In genomic region chr14:64549016-64549415, GRCh38 we compare ENCODE assay signal across 12 cellular contexts. TPM values are rescaled to one million over a fixed set of nuclear protein-coding genes. Genes with fewer than 3 reads are reported as not detected.
A peak's percentile ranks its signal among the peaks of the same experiment; 100 is the strongest.
DNase-seq lines count a peak whose midpoint lies in the region; ATAC-seq, FAIRE-seq and TF ChIP-seq lines count a peak whose summit lies in the region.
"Had no signal": no experiment of that assay in that cellular context is flagged by ENCODE, and none has a peak within 500 bp of the region (broad histone marks: within the 10 kb centered on the region; RNA-seq: fewer than 3 reads in every experiment).

No MANE protein-coding gene starts in this region.

- no peaks in the 10 kb centered on the region for H3K36me3 ChIP-seq in CD8-positive, alpha-beta T cell (ENCODE audit: insufficient read depth, low read length)
- H3K36me3 ChIP-seq in HUES6 (ENCODE audit: control insufficient read depth, insufficient read depth, low read length), result no peaks in the 10 kb centered on the region
- H3K36me3 ChIP-seq in HAP-1 (replicated peaks), result no peaks in the 10 kb centered on the region
- H3K36me3 ChIP-seq: gastrocnemius medialis had no signal

- intact Hi-C loops in CD8-positive, alpha-beta T cell (cut with DNase I, micrococcal nuclease), result loop anchor here in 1 of 2 experiments (1.0 to 2.0 kb wide), 2 partner anchors 9 to 160 kb away; partner anchors contain the start of genes HSPA2 and MTHFD1

- CTCF ChIA-PET in CD8-positive, alpha-beta T cell (lab: Charles Lee), result interaction anchor here (1.3 kb wide), 1 partner anchor 8 kb away, joined by 3 read pairs; the partner anchor contains the start of gene HSPA2

- H3K27ac Mint-ChIP-seq in CD8-positive, alpha-beta T cell, result no peak overlapping the region
- no peak overlapping the region for H3K27ac Mint-ChIP-seq in effector memory CD8-positive, alpha-beta T cell
- H3K27ac Mint-ChIP-seq in nephron, result no peak overlapping the region
- H3K27ac Mint-ChIP-seq: T-helper 1 cell treated with Interleukin-12 subunit alpha and Interleukin-12 subunit beta and Interleukin-4 antibody, amounts not matched to agents 30 μg/mL and 1 μg/mL, for 36 hours had no signal

- ATAC-seq in CD8-positive, alpha-beta T cell, result no peak
- no peak for ATAC-seq in effector memory CD8-positive, alpha-beta T cell (replicated peaks)

- H3K36me3 Mint-ChIP-seq in CD8-positive, alpha-beta T cell, result no peaks in the 10 kb centered on the region
- H3K36me3 Mint-ChIP-seq in effector memory CD8-positive, alpha-beta T cell (ENCODE audit: insufficient read depth), result no peaks in the 10 kb centered on the region
- no peaks in the 10 kb centered on the region for H3K36me3 Mint-ChIP-seq in nephron (ENCODE audit: low read depth)

- no peaks in the 10 kb centered on the region for H3K9me3 ChIP-seq in CD8-positive, alpha-beta T cell (ENCODE audit: low read length)
- no peaks in the 10 kb centered on the region for H3K9me3 ChIP-seq in HUES6 (ENCODE audit: control insufficient read depth, insufficient read depth, low read depth, low read length)
- no peaks in the 10 kb centered on the region for H3K9me3 ChIP-seq in HAP-1
- H3K9me3 ChIP-seq: gastrocnemius medialis had no signal

- no peaks in the 10 kb centered on the region for H3K27me3 Mint-ChIP-seq in CD8-positive, alpha-beta T cell (ENCODE audit: low read depth)
- peaks cover 0 to 12% of the 10 kb centered on the region in 2 donors for H3K27me3 Mint-ChIP-seq in effector memory CD8-positive, alpha-beta T cell
- peaks cover 32% of the 10 kb centered on the region for H3K27me3 Mint-ChIP-seq in nephron (ENCODE audit: low read depth)

- no peak overlapping the region for H3K4me3 ChIP-seq in CD8-positive, alpha-beta T cell (ENCODE audit: low read depth, low read length)
- H3K4me3 ChIP-seq in HUES6 (ENCODE audit: low read depth, low read length) (peak overlapping the region; percentile 75), HAP-1 (no peak overlapping the region)

- H3K4me1 ChIP-seq in CD8-positive, alpha-beta T cell (ENCODE audit: insufficient read depth, low read length), result peaks cover 8% of the 10 kb centered on the region
- H3K4me1 ChIP-seq in HUES6 (ENCODE audit: control insufficient read depth, insufficient read depth, low read length) (peaks cover 20% of the 10 kb centered on the region), HAP-1 (peaks cover 9% of the 10 kb centered on the region)

- DNase-seq in CD8-positive, alpha-beta T cell, result no peak
- DNase-seq in effector memory CD8-positive, alpha-beta T cell, result no peak
- DNase-seq in NCI-H748 (lab: John Stamatoyannopoulos, UW; ENCODE audit: unreplicated experiment) (no peak), urothelium cell line (ENCODE audit: low spot score) (no peak), HAP-1 (ENCODE audit: low spot score in 2 of 2) (no peak)
- DNase-seq: effector CD8-positive, alpha-beta T cell; gastrocnemius medialis had no signal

- peaks cover 18% of the 10 kb centered on the region for H3K4me1 Mint-ChIP-seq in CD8-positive, alpha-beta T cell (ENCODE audit: low read depth)
- peaks cover 6 to 14% of the 10 kb centered on the region in 2 donors for H3K4me1 Mint-ChIP-seq in effector memory CD8-positive, alpha-beta T cell (ENCODE audit: low read depth in 2 of 2)
- H3K4me1 Mint-ChIP-seq in nephron, result no peaks in the 10 kb centered on the region

- TF ChIP-seq CTCF in CD8-positive, alpha-beta T cell (IDR thresholded peaks at IDR 0.05), result no peak
- no peak for TF ChIP-seq CTCF in nephron (IDR thresholded peaks at IDR 0.05; ENCODE audit: unreplicated experiment in 3 of 3)

- no peaks in the 10 kb centered on the region for H3K27me3 ChIP-seq in CD8-positive, alpha-beta T cell (ENCODE audit: insufficient read depth, low read length)
- H3K27me3 ChIP-seq in HUES6 (ENCODE audit: control insufficient read depth, insufficient read depth, low read length) (peaks cover 31% of the 10 kb centered on the region), HAP-1 (ENCODE audit: low read depth) (0 out of 2 replicates have a peak, but pooled peaks cover 2% of the 10 kb centered on the region)
- H3K27me3 ChIP-seq: gastrocnemius medialis had no signal

- no peak for FAIRE-seq in urothelium cell line (lab: Jason Lieb, UNC)
- FAIRE-seq: GM12892 had no signal

- POLR2A ChIA-PET in CD8-positive, alpha-beta T cell (lab: Charles Lee), result interaction anchor here (0.9 kb wide), 1 partner anchor 45 kb away, joined by 3 read pairs; the partner anchor contains the start of gene ZBTB25

- H3K9ac ChIP-seq in HUES6 (ENCODE audit: low read length), result no peak overlapping the region

- H3K4me3 Mint-ChIP-seq in CD8-positive, alpha-beta T cell, result peak overlapping the region; percentile 73
- peak overlapping the region; percentile 42 to 54 for H3K4me3 Mint-ChIP-seq in effector memory CD8-positive, alpha-beta T cell
- peak overlapping the region in 2 of 3 experiments; percentile 41 to 60 for H3K4me3 Mint-ChIP-seq in nephron

- in situ Hi-C loops in HAP-1 (cut with MboI; ENCODE audit: low sequenced_read_pairs), result no loop called here

- no peaks in the 10 kb centered on the region for H3K9me3 Mint-ChIP-seq in CD8-positive, alpha-beta T cell
- no peaks in the 10 kb centered on the region for H3K9me3 Mint-ChIP-seq in effector memory CD8-positive, alpha-beta T cell
- no peaks in the 10 kb centered on the region for H3K9me3 Mint-ChIP-seq in nephron
- H3K9me3 Mint-ChIP-seq: T-helper 1 cell treated with Interleukin-12 subunit alpha and Interleukin-12 subunit beta and Interleukin-4 antibody, amounts not matched to agents 30 μg/mL and 1 μg/mL, for 36 hours had no signal

- no peak overlapping the region for H3K27ac ChIP-seq in CD8-positive, alpha-beta T cell (ENCODE audit: low read depth, low read length)
- H3K27ac ChIP-seq in HUES6 (ENCODE audit: low read depth, low read length), result no peak overlapping the region
- H3K27ac ChIP-seq: C4-2B had no signal

RNA-seq across cellular contexts. Expression of gene PPP1R36, which starts 0.7 kb away (rescaled TPM):
- total RNA-seq in CD8-positive, alpha-beta T cell, result under 1 TPM in 1 of 2 experiments, not detected in 1; 0.22 TPM

RNA-seq across cellular contexts. Expression of gene HSPA2, which starts 8.5 kb away (rescaled TPM):
- 1 to 10 TPM; 2.1 to 2.6 TPM for total RNA-seq in CD8-positive, alpha-beta T cell

RNA-seq across cellular contexts. Expression of gene ZBTB1, which starts 44.4 kb away (rescaled TPM):
- 100 to 1,000 TPM; 200 to 205 TPM for total RNA-seq in CD8-positive, alpha-beta T cell

RNA-seq across cellular contexts. Expression of gene ZBTB25, which starts 45.4 kb away (rescaled TPM):
- total RNA-seq in CD8-positive, alpha-beta T cell, result 10 to 100 TPM; 42.3 to 43.8 TPM
